19 cellular contexts compared by ENCODE assay signal in genomic region chr7:54996391-54996790, GRCh38. TPM values are rescaled to one million over a fixed set of nuclear protein-coding genes. Genes with fewer than 3 reads are reported as not detected.
DNase-seq lines count a peak whose midpoint lies in the region; ATAC-seq and TF ChIP-seq lines count a peak whose summit lies in the region.
"Had no signal": no experiment of that assay in that cellular context is flagged by ENCODE, and none has a peak within 500 bp of the region (broad histone marks: within the 10 kb centered on the region; RNA-seq: fewer than 3 reads in every experiment).

No MANE protein-coding gene starts in this region.

- no peaks in the 10 kb centered on the region for H3K79me1 ChIP-seq in H9 (ENCODE audit: insufficient read depth, low read depth, low read length, poor library complexity, severe bottlenecking)

- H3K36me3 ChIP-seq in osteoblast (ENCODE audit: insufficient read depth, low read length): no peaks in the 10 kb centered on the region
- H3K36me3 ChIP-seq: heart right ventricle, left ventricle myocardium inferior, ovary had no signal

- peaks cover 29% of the 10 kb centered on the region for H3K4me1 ChIP-seq in osteoblast (ENCODE audit: insufficient read depth, low read length)
- no peaks in the 10 kb centered on the region for H3K4me1 ChIP-seq in H9 (ENCODE audit: insufficient read depth, low read length)
- H3K4me1 ChIP-seq: left ventricle myocardium inferior had no signal

- no peak overlapping the region for H3K4ac ChIP-seq in H9 (ENCODE audit: low read depth, low read length)

- H3K4me2 ChIP-seq in osteoblast (ENCODE audit: insufficient read depth, low read length): peak overlapping the region; percentile 61
- no peak overlapping the region for H3K4me2 ChIP-seq in H9 (ENCODE audit: insufficient read depth, insufficient read length, low read length)

- H3K27ac Mint-ChIP-seq in activated T-cell treated with anti-CD3 and anti-CD28 coated beads, Interleukin-2, amount 50 U/mL, for 72 hours: no peak overlapping the region
- no peak overlapping the region for H3K27ac Mint-ChIP-seq in activated T-cell treated with anti-CD3 and anti-CD28 coated beads, Interleukin-2, amount 50 U/mL, for 24 hours
- peak overlapping the region; percentile 70 for H3K27ac Mint-ChIP-seq in activated T-helper 1 cell treated with anti-CD3 and anti-CD28 coated beads, Interleukin-12 subunit alpha, Interleukin-12 subunit beta, Interleukin-2, Interleukin-4 antibody, amounts not matched to agents 30 ng/mL and 10 ng/mL and 1 ng/mL, durations not matched to agents 14 hours and 24 hours and 36 hours
- no peak overlapping the region for H3K27ac Mint-ChIP-seq in H9
- H3K27ac Mint-ChIP-seq: natural killer cell treated with Interleukin-12 subunit alpha and Interleukin-12 subunit beta and Interleukin-15 and Interleukin-18, amount 100 ng/mL, for 72 hours had no signal

- intact Hi-C loops in activated T-helper 1 cell treated with anti-CD3 and anti-CD28 coated beads, Interleukin-12 subunit alpha, Interleukin-12 subunit beta, Interleukin-2, Interleukin-4 antibody, amounts not matched to agents 30 ng/mL and 10 ng/mL and 1 ng/mL, durations not matched to agents 14 hours and 24 hours and 36 hours (cut with micrococcal nuclease): loop anchor here (1.0 to 10.0 kb wide), 11 partner anchors 77 to 576 kb away; partner anchors contain the start of genes LANCL2, SEC61G and VOPP1

- H3K27me3 Mint-ChIP-seq in activated T-cell treated with anti-CD3 and anti-CD28 coated beads, Interleukin-2, amount 50 U/mL, for 72 hours (ENCODE audit: low read depth): peaks cover 3% of the 10 kb centered on the region
- peaks cover 2% of the 10 kb centered on the region for H3K27me3 Mint-ChIP-seq in activated T-cell treated with anti-CD3 and anti-CD28 coated beads, Interleukin-2, amount 50 U/mL, for 24 hours
- peaks cover 13% of the 10 kb centered on the region for H3K27me3 Mint-ChIP-seq in activated T-helper 1 cell treated with anti-CD3 and anti-CD28 coated beads, Interleukin-12 subunit alpha, Interleukin-12 subunit beta, Interleukin-2, Interleukin-4 antibody, amounts not matched to agents 30 ng/mL and 10 ng/mL and 1 ng/mL, durations not matched to agents 14 hours and 24 hours and 36 hours (ENCODE audit: insufficient read depth)
- peaks cover 5% of the 10 kb centered on the region for H3K27me3 Mint-ChIP-seq in H9 (ENCODE audit: low read depth)

- H2BK20ac ChIP-seq in H9 (ENCODE audit: low read depth, low read length, poor library complexity, severe bottlenecking): no peak overlapping the region

- H3K27me3 ChIP-seq in osteoblast (ENCODE audit: insufficient read depth, low read length): no peaks in the 10 kb centered on the region
- H3K27me3 ChIP-seq in H9 (ENCODE audit: insufficient read depth, low read length): no peaks in the 10 kb centered on the region
- H3K27me3 ChIP-seq: heart right ventricle, ovary had no signal

- no peak overlapping the region for H3K14ac ChIP-seq in H9 (ENCODE audit: insufficient read depth, low read length)

- no peak overlapping the region for H3K56ac ChIP-seq in H9 (ENCODE audit: insufficient read length, low read depth, low read length)

- no peak overlapping the region for H2BK15ac ChIP-seq in H9 (ENCODE audit: low read depth, low read length)

- H2AK5ac ChIP-seq in H9 (ENCODE audit: insufficient read length, low read length): no peak overlapping the region

- H2BK12ac ChIP-seq in H9 (ENCODE audit: insufficient read length, low read depth, low read length): no peak overlapping the region

- no peak overlapping the region for H2BK120ac ChIP-seq in H9 (ENCODE audit: low read depth, low read length, poor library complexity, severe bottlenecking)

- peaks cover 24% of the 10 kb centered on the region for H3K4me1 Mint-ChIP-seq in activated T-cell treated with anti-CD3 and anti-CD28 coated beads, Interleukin-2, amount 50 U/mL, for 72 hours (ENCODE audit: low read depth)
- peaks cover 30% of the 10 kb centered on the region for H3K4me1 Mint-ChIP-seq in activated T-cell treated with anti-CD3 and anti-CD28 coated beads, Interleukin-2, amount 50 U/mL, for 24 hours (ENCODE audit: low read depth)
- peaks cover 26% of the 10 kb centered on the region for H3K4me1 Mint-ChIP-seq in activated T-helper 1 cell treated with anti-CD3 and anti-CD28 coated beads, Interleukin-12 subunit alpha, Interleukin-12 subunit beta, Interleukin-2, Interleukin-4 antibody, amounts not matched to agents 30 ng/mL and 10 ng/mL and 1 ng/mL, durations not matched to agents 14 hours and 24 hours and 36 hours (ENCODE audit: low read depth)
- peaks cover 4% of the 10 kb centered on the region in 2 experiments; a peak in 3 of 4 replicates for H3K4me1 Mint-ChIP-seq in H9

- H3K4me3 ChIP-seq in osteoblast (ENCODE audit: insufficient read depth, low read length): no peak overlapping the region
- H3K4me3 ChIP-seq: dorsolateral prefrontal cortex, heart right ventricle, left ventricle myocardium inferior, ovary had no signal

- no peaks in the 10 kb centered on the region for H3K23me2 ChIP-seq in H9 (ENCODE audit: insufficient read length, low read depth, low read length, poor library complexity, severe bottlenecking)

- no peak overlapping the region for H2BK5ac ChIP-seq in H9 (ENCODE audit: insufficient read length, low read length)

- H4K20me1 ChIP-seq in osteoblast (ENCODE audit: insufficient read depth, low read length) (no peaks in the 10 kb centered on the region), H9 (ENCODE audit: control insufficient read depth, insufficient read depth, insufficient read length) (no peaks in the 10 kb centered on the region)

- no peak for ATAC-seq in activated T-cell treated with anti-CD3 and anti-CD28 coated beads, Interleukin-2, amount 50 U/mL, for 72 hours (replicated peaks in 1 of 2)
- peak; percentile 9 for ATAC-seq in HG03280 (IDR thresholded peaks at IDR 0.05; ENCODE audit: unreplicated experiment)
- ATAC-seq: heart right ventricle, right cardiac atrium had no signal

- H3K36me3 Mint-ChIP-seq in activated T-cell treated with anti-CD3 and anti-CD28 coated beads, Interleukin-2, amount 50 U/mL, for 72 hours (ENCODE audit: insufficient read depth in 2 of 2): no peaks in the 10 kb centered on the region
- no peaks in the 10 kb centered on the region for H3K36me3 Mint-ChIP-seq in activated T-cell treated with anti-CD3 and anti-CD28 coated beads, Interleukin-2, amount 50 U/mL, for 24 hours (ENCODE audit: low read depth)
- peaks cover 4% of the 10 kb centered on the region for H3K36me3 Mint-ChIP-seq in activated T-helper 1 cell treated with anti-CD3 and anti-CD28 coated beads, Interleukin-12 subunit alpha, Interleukin-12 subunit beta, Interleukin-2, Interleukin-4 antibody, amounts not matched to agents 30 ng/mL and 10 ng/mL and 1 ng/mL, durations not matched to agents 14 hours and 24 hours and 36 hours (ENCODE audit: low read depth)
- no peaks in the 10 kb centered on the region for H3K36me3 Mint-ChIP-seq in H9 (ENCODE audit: insufficient read depth in 1 of 3, low read depth in 3 of 3)
- H3K36me3 Mint-ChIP-seq: natural killer cell treated with Interleukin-12 subunit alpha and Interleukin-12 subunit beta and Interleukin-15 and Interleukin-18, amount 100 ng/mL, for 72 hours had no signal

- no peak overlapping the region for H3K9ac ChIP-seq in H9 (ENCODE audit: extremely low read depth, insufficient read length, low read length)

- H3K27ac ChIP-seq in osteoblast (ENCODE audit: low read depth, low read length) (peak overlapping the region; percentile 79), H9 (ENCODE audit: insufficient read length, low read depth, low read length) (no peak overlapping the region)
- H3K27ac ChIP-seq: dorsolateral prefrontal cortex, heart right ventricle, left ventricle myocardium inferior, ovary had no signal

- no peak overlapping the region for H4K5ac ChIP-seq in H9 (ENCODE audit: insufficient read length, low read depth, low read length)

- H4K91ac ChIP-seq in H9 (ENCODE audit: insufficient read length, low read depth, low read length): no peak overlapping the region

- H3K79me2 ChIP-seq in osteoblast (ENCODE audit: insufficient read depth, low read length) (no peaks in the 10 kb centered on the region), H9 (ENCODE audit: insufficient read depth, low read length) (no peaks in the 10 kb centered on the region)

- no peak overlapping the region for H3K18ac ChIP-seq in H9 (ENCODE audit: insufficient read length, low read depth, low read length)

- no peak for DNase-seq in activated T-cell treated with anti-CD3 and anti-CD28 coated beads, Interleukin-2, amount 50 U/mL, for 72 hours
- no peak for DNase-seq in activated T-cell treated with anti-CD3 and anti-CD28 coated beads, Interleukin-2, amount 50 U/mL, for 24 hours
- DNase-seq in activated T-helper 1 cell treated with anti-CD3 and anti-CD28 coated beads, Interleukin-12 subunit alpha, Interleukin-12 subunit beta, Interleukin-2, Interleukin-4 antibody, amounts not matched to agents 30 ng/mL and 10 ng/mL and 1 ng/mL, durations not matched to agents 14 hours and 24 hours and 36 hours (ENCODE audit: low spot score): no peak
- DNase-seq in osteoblast (ENCODE audit: insufficient read length, low spot score, missing footprints) (peak; percentile 81), cerebellar nuclear complex (lab: John Stamatoyannopoulos, UW) (no peak), medulla oblongata (ENCODE audit: extremely low spot score) (no peak), H9 (no peak)
- DNase-seq: activated gamma-delta T cell treated with Interleukin-2 at 50 U/mL for 16 hours; anterior cingulate cortex; central memory CD4-positive, alpha-beta T cell; dorsolateral prefrontal cortex; heart right ventricle; left ventricle myocardium inferior; NCI-H1436; NCI-H524; ovary; right cardiac atrium had no signal

- no peak for TF ChIP-seq CTCF in osteoblast (IDR thresholded peaks at IDR 0.05; ENCODE audit: extremely low read depth, low read depth, low read length)
- TF ChIP-seq CTCF in H9 (conservative IDR thresholded peaks at IDR 0.05): no peak

- no peak overlapping the region for H3T11ph ChIP-seq in H9 (ENCODE audit: low read length)

- peak overlapping the region; percentile 35 for H3K4me3 Mint-ChIP-seq in activated T-cell treated with anti-CD3 and anti-CD28 coated beads, Interleukin-2, amount 50 U/mL, for 72 hours
- H3K4me3 Mint-ChIP-seq in activated T-cell treated with anti-CD3 and anti-CD28 coated beads, Interleukin-2, amount 50 U/mL, for 24 hours: no peak overlapping the region
- no peak overlapping the region for H3K4me3 Mint-ChIP-seq in activated T-helper 1 cell treated with anti-CD3 and anti-CD28 coated beads, Interleukin-12 subunit alpha, Interleukin-12 subunit beta, Interleukin-2, Interleukin-4 antibody, amounts not matched to agents 30 ng/mL and 10 ng/mL and 1 ng/mL, durations not matched to agents 14 hours and 24 hours and 36 hours
- H3K4me3 Mint-ChIP-seq in H9: no peak overlapping the region
- H3K4me3 Mint-ChIP-seq: natural killer cell treated with Interleukin-12 subunit alpha and Interleukin-12 subunit beta and Interleukin-15 and Interleukin-18, amount 100 ng/mL, for 72 hours had no signal

- peaks cover 1 to 2% of the 10 kb centered on the region in 2 donors for H3K9me3 Mint-ChIP-seq in activated T-cell treated with anti-CD3 and anti-CD28 coated beads, Interleukin-2, amount 50 U/mL, for 72 hours
- H3K9me3 Mint-ChIP-seq in activated T-cell treated with anti-CD3 and anti-CD28 coated beads, Interleukin-2, amount 50 U/mL, for 24 hours: no peaks in the 10 kb centered on the region
- peaks cover 3% of the 10 kb centered on the region for H3K9me3 Mint-ChIP-seq in activated T-helper 1 cell treated with anti-CD3 and anti-CD28 coated beads, Interleukin-12 subunit alpha, Interleukin-12 subunit beta, Interleukin-2, Interleukin-4 antibody, amounts not matched to agents 30 ng/mL and 10 ng/mL and 1 ng/mL, durations not matched to agents 14 hours and 24 hours and 36 hours
- H3K9me3 Mint-ChIP-seq in H9: no peaks in the 10 kb centered on the region

- H3K23ac ChIP-seq in H9 (ENCODE audit: insufficient read length, low read depth, low read length): no peak overlapping the region

- H4K8ac ChIP-seq in H9 (replicated peaks; ENCODE audit: insufficient read length, low read depth, low read length): no peak overlapping the region

- H3K9me3 ChIP-seq in osteoblast (ENCODE audit: low read depth, low read length): no peaks in the 10 kb centered on the region
- H3K9me3 ChIP-seq in H9 (ENCODE audit: control insufficient read depth, low read depth, low read length): no peaks in the 10 kb centered on the region
- H3K9me3 ChIP-seq: heart right ventricle, left ventricle myocardium inferior, ovary had no signal

- H2AFZ ChIP-seq in osteoblast (ENCODE audit: low read length) (no peak overlapping the region), H9 (ENCODE audit: low read length) (no peak overlapping the region)

RNA-seq across cellular contexts. Expression of gene EGFR, which starts 22.4 kb away (rescaled TPM):
- under 1 TPM in 1 of 2 donors, not detected in 1; 0.09 TPM for total RNA-seq in activated T-cell treated with anti-CD3 and anti-CD28 coated beads, Interleukin-2, amount 50 U/mL, for 72 hours
- 0.10 TPM in 1 of 2 replicates, not detected in the other for total RNA-seq in activated T-helper 1 cell treated with anti-CD3 and anti-CD28 coated beads, Interleukin-12 subunit alpha, Interleukin-12 subunit beta, Interleukin-2, Interleukin-4 antibody, amounts not matched to agents 30 ng/mL and 10 ng/mL and 1 ng/mL, durations not matched to agents 14 hours and 24 hours and 36 hours
- total RNA-seq in osteoblast (104 and 110 TPM in 2 replicates), H9 (2021) (3.1 and 3.3 TPM in 2 replicates)
- total RNA-seq: natural killer cell treated with Interleukin-12 subunit alpha and Interleukin-12 subunit beta and Interleukin-15 and Interleukin-18, amount 100 ng/mL, for 72 hours had no signal

Comparison
In these comparisons a context has a peak if more than half of its experiments do, and no peak if none do; other contexts are left out.
1. H3K4me3 Mint-ChIP-seq: peak in activated T-cell treated with anti-CD3 and anti-CD28 coated beads, Interleukin-2, amount 50 U/mL, for 72 hours (2 of 2); none in activated T-cell treated with anti-CD3 and anti-CD28 coated beads, Interleukin-2, amount 50 U/mL, for 24 hours (single experiment), activated T-helper 1 cell treated with anti-CD3 and anti-CD28 coated beads, Interleukin-12 subunit alpha, Interleukin-12 subunit beta, Interleukin-2, Interleukin-4 antibody, amounts not matched to agents 30 ng/mL and 10 ng/mL and 1 ng/mL, durations not matched to agents 14 hours and 24 hours and 36 hours (single experiment) and H9 (0 of 2).
2. RNA of gene EGFR, which starts 22.4 kb away (total RNA-seq): 104 to 110 TPM in osteoblast; 3.1 to 3.3 TPM in H9, 0.10 TPM in activated T-helper 1 cell treated with anti-CD3 and anti-CD28 coated beads, Interleukin-12 subunit alpha, Interleukin-12 subunit beta, Interleukin-2, Interleukin-4 antibody, amounts not matched to agents 30 ng/mL and 10 ng/mL and 1 ng/mL, durations not matched to agents 14 hours and 24 hours and 36 hours and 0.09 TPM in activated T-cell treated with anti-CD3 and anti-CD28 coated beads, Interleukin-2, amount 50 U/mL, for 72 hours; every median in the first group is over 10 times any median in the second.